In the genomic region with DNA sequence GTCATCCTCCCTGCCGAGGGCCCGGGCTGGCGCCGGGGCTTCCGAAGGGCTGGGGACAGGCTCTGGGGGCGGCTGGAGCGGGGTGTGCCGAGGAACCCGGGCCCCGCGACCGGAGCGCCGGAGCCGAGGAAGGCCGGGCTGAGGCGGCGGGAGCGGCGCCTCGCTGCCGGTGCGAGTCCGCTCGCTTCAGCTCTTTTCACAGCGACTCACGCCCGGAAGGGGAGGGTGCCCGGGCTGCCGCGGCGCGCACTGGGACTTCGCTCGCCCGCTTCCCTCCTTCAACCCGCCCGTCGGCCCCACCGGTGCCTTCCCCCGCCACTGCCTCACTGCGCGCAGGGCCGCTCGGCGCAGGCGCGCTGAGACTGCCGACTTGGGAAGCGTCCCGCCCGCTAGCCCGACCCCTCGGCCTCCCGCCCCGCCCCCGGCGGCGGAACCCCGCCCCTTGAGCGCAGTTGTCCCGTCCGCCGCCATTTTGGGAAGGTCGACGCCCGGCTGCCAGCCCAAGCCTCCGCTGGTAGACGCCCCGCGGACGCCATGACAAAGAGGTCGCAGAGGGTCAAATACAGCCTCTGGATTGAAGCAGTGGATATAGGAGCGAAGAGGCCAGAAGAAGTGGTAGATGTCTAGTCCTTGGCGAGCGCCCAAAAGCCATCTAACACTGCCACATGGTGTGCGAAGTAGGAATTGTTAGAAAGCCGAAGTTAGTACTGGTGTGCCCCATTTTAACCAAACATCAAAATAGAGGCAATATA, we compare ENCODE assay signal across 8 cellular contexts. TPM values are rescaled to one million over a fixed set of nuclear protein-coding genes. Genes with fewer than 3 reads are reported as not detected.
DNase-seq lines count a peak whose midpoint lies in the region; ATAC-seq and TF ChIP-seq lines count a peak whose summit lies in the region.

Gene UBE2G1, minus strand, starts transcription at position 364 of the 752 bp plus-strand sequence. Its CDS starts 359 bp downstream, at position 5.

- peak; percentile 41 for TF ChIP-seq CTCF in RWPE2 (IDR thresholded peaks at IDR 0.05; ENCODE audit: poor library complexity, severe bottlenecking)

- peak within 1 kb of the TSS; percentile 89 for H3K27ac ChIP-seq in RWPE2 (ENCODE audit: poor library complexity, severe bottlenecking)

- H3K9me3 Mint-ChIP-seq in activated T-helper 2 cell treated with anti-CD3 and anti-CD28 coated beads, Interferon-gamma antibody, Interleukin-2, Interleukin-4, amounts not matched to agents 10 μg/mL and 5 μg/mL and 100 μg/mL, durations not matched to agents 14 hours and 24 hours and 36 hours = no peaks in the 10 kb centered on the region
- H3K9me3 Mint-ChIP-seq in natural killer cell treated with Interleukin-12 subunit alpha and Interleukin-12 subunit beta and Interleukin-15 and Interleukin-18, amount 100 ng/mL, for 72 hours = no peaks in the 10 kb centered on the region
- no peaks in the 10 kb centered on the region for H3K9me3 Mint-ChIP-seq in stimulated activated naive CD8-positive, alpha-beta T cell treated with anti-CD3 and anti-CD28 coated beads, Interleukin-15, Interleukin-2, amounts not matched to agents 100 ng/mL and 50 ng/mL, for 24 hours

- H3K4me3 ChIP-seq in RWPE2 (ENCODE audit: severe bottlenecking) = peak within 1 kb of the TSS; percentile 85

- peak; percentile 97 for DNase-seq in ELF-1 (ENCODE audit: low read depth, low spot score)
- peak; percentile 88 for DNase-seq in GOT3 (lab: John Stamatoyannopoulos, UW)
- peak; percentile 96 for DNase-seq in LoVo (ENCODE audit: low spot score)
- DNase-seq in RWPE2 (ENCODE audit: low spot score) = peak; percentile 92
- peak; percentile 98 for DNase-seq in activated T-helper 2 cell treated with anti-CD3 and anti-CD28 coated beads, Interferon-gamma antibody, Interleukin-2, Interleukin-4, amounts not matched to agents 10 μg/mL and 5 μg/mL and 100 μg/mL, durations not matched to agents 14 hours and 24 hours and 36 hours (ENCODE audit: low spot score)
- DNase-seq in fibroblast of peridontal ligament (ENCODE audit: extremely low read depth) = peak; percentile 93
- peak; percentile 98 for DNase-seq in natural killer cell treated with Interleukin-12 subunit alpha and Interleukin-12 subunit beta and Interleukin-15 and Interleukin-18, amount 100 ng/mL, for 72 hours (ENCODE audit: low spot score)

- H3K27me3 Mint-ChIP-seq in activated T-helper 2 cell treated with anti-CD3 and anti-CD28 coated beads, Interferon-gamma antibody, Interleukin-2, Interleukin-4, amounts not matched to agents 10 μg/mL and 5 μg/mL and 100 μg/mL, durations not matched to agents 14 hours and 24 hours and 36 hours (ENCODE audit: low read depth) = no peaks in the 10 kb centered on the region
- no peaks in the 10 kb centered on the region for H3K27me3 Mint-ChIP-seq in natural killer cell treated with Interleukin-12 subunit alpha and Interleukin-12 subunit beta and Interleukin-15 and Interleukin-18, amount 100 ng/mL, for 72 hours
- H3K27me3 Mint-ChIP-seq in stimulated activated naive CD8-positive, alpha-beta T cell treated with anti-CD3 and anti-CD28 coated beads, Interleukin-15, Interleukin-2, amounts not matched to agents 100 ng/mL and 50 ng/mL, for 24 hours = no peaks in the 10 kb centered on the region

- no peaks in the 10 kb centered on the region for H3K27me3 ChIP-seq in RWPE2 (ENCODE audit: insufficient read depth, poor library complexity, severe bottlenecking)

- H3K4me1 Mint-ChIP-seq in activated T-helper 2 cell treated with anti-CD3 and anti-CD28 coated beads, Interferon-gamma antibody, Interleukin-2, Interleukin-4, amounts not matched to agents 10 μg/mL and 5 μg/mL and 100 μg/mL, durations not matched to agents 14 hours and 24 hours and 36 hours (ENCODE audit: low read depth) = peaks cover 22% of the 10 kb centered on the region
- H3K4me1 Mint-ChIP-seq in natural killer cell treated with Interleukin-12 subunit alpha and Interleukin-12 subunit beta and Interleukin-15 and Interleukin-18, amount 100 ng/mL, for 72 hours (ENCODE audit: low read depth in 2 of 2) = peaks cover 17 to 24% of the 10 kb centered on the region in 2 donors
- peaks cover 36% of the 10 kb centered on the region for H3K4me1 Mint-ChIP-seq in stimulated activated naive CD8-positive, alpha-beta T cell treated with anti-CD3 and anti-CD28 coated beads, Interleukin-15, Interleukin-2, amounts not matched to agents 100 ng/mL and 50 ng/mL, for 24 hours (ENCODE audit: low read depth)

- intact Hi-C loops in activated T-helper 2 cell treated with anti-CD3 and anti-CD28 coated beads, Interferon-gamma antibody, Interleukin-2, Interleukin-4, amounts not matched to agents 10 μg/mL and 5 μg/mL and 100 μg/mL, durations not matched to agents 14 hours and 24 hours and 36 hours (cut with micrococcal nuclease) = loop anchor here (1.0 to 10.0 kb wide), 4 partner anchors 9 to 578 kb away; partner anchors contain the start of genes ANKFY1, PFN1, RNF167 and SLC25A11

- peak within 1 kb of the TSS; percentile 94 for H3K27ac Mint-ChIP-seq in activated T-helper 2 cell treated with anti-CD3 and anti-CD28 coated beads, Interferon-gamma antibody, Interleukin-2, Interleukin-4, amounts not matched to agents 10 μg/mL and 5 μg/mL and 100 μg/mL, durations not matched to agents 14 hours and 24 hours and 36 hours
- peak within 1 kb of the TSS; percentile 76 to 81 for H3K27ac Mint-ChIP-seq in natural killer cell treated with Interleukin-12 subunit alpha and Interleukin-12 subunit beta and Interleukin-15 and Interleukin-18, amount 100 ng/mL, for 72 hours
- peak within 1 kb of the TSS; percentile 82 for H3K27ac Mint-ChIP-seq in stimulated activated naive CD8-positive, alpha-beta T cell treated with anti-CD3 and anti-CD28 coated beads, Interleukin-15, Interleukin-2, amounts not matched to agents 100 ng/mL and 50 ng/mL, for 24 hours

- H3K9me3 ChIP-seq in RWPE2 (ENCODE audit: severe bottlenecking) = no peaks in the 10 kb centered on the region

- H3K4me1 ChIP-seq in RWPE2 (ENCODE audit: insufficient read depth, poor library complexity, severe bottlenecking) = no peaks in the 10 kb centered on the region

- peaks cover 21% of the 10 kb centered on the region for H3K36me3 Mint-ChIP-seq in activated T-helper 2 cell treated with anti-CD3 and anti-CD28 coated beads, Interferon-gamma antibody, Interleukin-2, Interleukin-4, amounts not matched to agents 10 μg/mL and 5 μg/mL and 100 μg/mL, durations not matched to agents 14 hours and 24 hours and 36 hours (ENCODE audit: low read depth)
- H3K36me3 Mint-ChIP-seq in natural killer cell treated with Interleukin-12 subunit alpha and Interleukin-12 subunit beta and Interleukin-15 and Interleukin-18, amount 100 ng/mL, for 72 hours = peaks cover 6% of the 10 kb centered on the region
- peaks cover 11% of the 10 kb centered on the region for H3K36me3 Mint-ChIP-seq in stimulated activated naive CD8-positive, alpha-beta T cell treated with anti-CD3 and anti-CD28 coated beads, Interleukin-15, Interleukin-2, amounts not matched to agents 100 ng/mL and 50 ng/mL, for 24 hours (ENCODE audit: low read depth)

- peaks cover 17% of the 10 kb centered on the region for H3K36me3 ChIP-seq in RWPE2 (ENCODE audit: low read depth)

- H3K4me3 Mint-ChIP-seq in activated T-helper 2 cell treated with anti-CD3 and anti-CD28 coated beads, Interferon-gamma antibody, Interleukin-2, Interleukin-4, amounts not matched to agents 10 μg/mL and 5 μg/mL and 100 μg/mL, durations not matched to agents 14 hours and 24 hours and 36 hours (ENCODE audit: low read depth) = peak within 1 kb of the TSS; percentile 67
- peak within 1 kb of the TSS; percentile 70 for H3K4me3 Mint-ChIP-seq in natural killer cell treated with Interleukin-12 subunit alpha and Interleukin-12 subunit beta and Interleukin-15 and Interleukin-18, amount 100 ng/mL, for 72 hours
- peak within 1 kb of the TSS; percentile 67 for H3K4me3 Mint-ChIP-seq in stimulated activated naive CD8-positive, alpha-beta T cell treated with anti-CD3 and anti-CD28 coated beads, Interleukin-15, Interleukin-2, amounts not matched to agents 100 ng/mL and 50 ng/mL, for 24 hours

- peak; percentile 80 for ATAC-seq in RWPE2 (ENCODE audit: low read depth)
- ATAC-seq in natural killer cell treated with Interleukin-12 subunit alpha and Interleukin-12 subunit beta and Interleukin-15 and Interleukin-18, amount 100 ng/mL, for 72 hours = peak; percentile 92 to 95

RNA-seq across cellular contexts. Expression of gene UBE2G1, which starts in this region (rescaled TPM):
- 74.1 and 74.5 TPM in 2 replicates for total RNA-seq in activated T-helper 2 cell treated with anti-CD3 and anti-CD28 coated beads, Interferon-gamma antibody, Interleukin-2, Interleukin-4, amounts not matched to agents 10 μg/mL and 5 μg/mL and 100 μg/mL, durations not matched to agents 14 hours and 24 hours and 36 hours
- 10 to 100 TPM; 55.3 to 82.5 TPM for total RNA-seq in natural killer cell treated with Interleukin-12 subunit alpha and Interleukin-12 subunit beta and Interleukin-15 and Interleukin-18, amount 100 ng/mL, for 72 hours

Comparison
In these comparisons a context has a peak if more than half of its experiments do, and no peak if none do; other contexts are left out.
1. Peak in every context shown above with its lines: DNase-seq, ATAC-seq, H3K4me3 ChIP-seq and H3K27ac ChIP-seq.